ENCODE assay signal across 26 cellular contexts in the genomic region with DNA sequence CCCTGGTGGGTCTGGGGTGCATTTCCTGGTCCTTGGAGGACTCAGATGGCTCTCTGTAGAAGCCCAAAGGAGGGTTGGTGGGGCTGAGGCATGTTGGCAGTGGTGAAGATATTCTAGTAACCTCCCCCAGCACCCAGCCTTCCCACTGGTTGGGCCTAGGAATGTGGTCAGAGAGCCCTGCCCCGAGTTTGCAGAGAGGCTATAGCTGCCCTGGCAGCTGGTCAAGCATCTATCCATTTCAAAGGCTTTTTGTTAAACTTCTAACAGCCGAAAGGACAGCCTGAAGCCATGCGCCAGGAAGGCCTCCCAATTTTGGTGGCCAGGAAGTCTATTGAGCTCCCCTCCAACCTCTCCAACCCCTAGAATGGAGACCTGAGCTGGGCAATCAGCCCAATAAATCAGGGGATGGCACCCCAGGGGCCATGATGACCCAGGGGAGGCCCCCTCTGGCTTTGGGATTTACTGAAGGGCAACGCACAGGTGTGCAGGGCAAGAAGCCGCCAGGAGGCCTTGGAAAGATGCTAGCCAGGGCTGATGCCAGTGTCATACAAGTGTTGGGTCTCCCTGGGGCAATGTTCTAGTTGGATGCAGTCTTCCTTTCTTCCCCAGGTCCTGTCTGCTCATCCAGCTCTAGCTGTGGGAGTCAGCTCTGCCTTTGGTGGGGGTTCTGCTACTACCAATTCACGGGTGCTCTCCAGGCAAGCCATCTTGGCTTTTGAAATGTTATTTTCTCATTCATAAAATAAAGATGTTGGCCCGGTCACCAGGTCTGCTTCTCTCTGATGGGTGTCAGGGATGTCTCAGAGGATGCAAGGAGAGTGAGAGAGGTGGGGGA.
"Had no signal": no experiment of that assay in that cellular context is flagged by ENCODE, and none has a peak within 500 bp of the region (broad histone marks: within the 10 kb centered on the region; RNA-seq: fewer than 3 reads in every experiment).

No MANE protein-coding gene starts in this region.

- H3K4me3 ChIP-seq: adrenal gland, ascending aorta, colonic mucosa, esophagus muscularis mucosa, left lung, testis had no signal

- H3K36me3 Mint-ChIP-seq: mesothelial cell of epicardium; natural killer cell treated with Interleukin-12 subunit alpha and Interleukin-12 subunit beta and Interleukin-15 and Interleukin-18, amount 100 ng/mL, for 72 hours; stimulated activated memory B cell treated with anti-CD40 and anti-IgM and Interleukin-4, amounts not matched to agents 10 μg/mL and 1 μg/mL and 100 μg/mL, for 72 hours; type B pancreatic cell; WTC11 had no signal

- FAIRE-seq: frontal cortex, small intestine had no signal

- H3K36me3 ChIP-seq: adrenal gland, ascending aorta, colonic mucosa, esophagus muscularis mucosa, left lung had no signal

- H3K27ac Mint-ChIP-seq: activated T-cell treated with anti-CD3 and anti-CD28 coated beads, Interleukin-2, amount 50 U/mL, for 72 hours; effector memory CD8-positive, alpha-beta T cell; natural killer cell treated with Interleukin-12 subunit alpha and Interleukin-12 subunit beta and Interleukin-15 and Interleukin-18, amount 100 ng/mL, for 72 hours; stimulated activated memory B cell treated with anti-CD40 and anti-IgM and Interleukin-4, amounts not matched to agents 10 μg/mL and 1 μg/mL and 100 μg/mL, for 72 hours; T-helper 1 cell treated with Interleukin-12 subunit alpha and Interleukin-12 subunit beta and Interleukin-4 antibody, amounts not matched to agents 30 μg/mL and 1 μg/mL, for 36 hours; type B pancreatic cell; WTC11 had no signal

- DNase-seq: activated CD4-positive, alpha-beta T cell treated with anti-CD3 and anti-CD28 coated beads, Interleukin-2, amount 50 U/mL, for 48 hours; activated effector memory CD4-positive, alpha-beta T cell treated with anti-CD3 and anti-CD28 coated beads, Interleukin-2, amount 50 U/mL, for 16 hours; activated naive CD4-positive, alpha-beta T cell treated with anti-CD3 and anti-CD28 coated beads, Interleukin-2, amount 50 U/mL, for 16 hours; activated T-cell treated with anti-CD3 and anti-CD28 coated beads, Interleukin-2, amount 50 U/mL, for 72 hours; adrenal gland; colonic mucosa; dorsolateral prefrontal cortex; effector memory CD8-positive, alpha-beta T cell; hippocampal formation; kidney glomerular epithelial cell; left lung; nucleus accumbens; small intestine; T1000; testis had no signal

- H3K4me1 ChIP-seq: ascending aorta, colonic mucosa, testis had no signal

- H3K9me3 Mint-ChIP-seq: activated T-cell treated with anti-CD3 and anti-CD28 coated beads, Interleukin-2, amount 50 U/mL, for 72 hours; central memory CD8-positive, alpha-beta T cell; effector memory CD8-positive, alpha-beta T cell; mesothelial cell of epicardium; natural killer cell treated with Interleukin-12 subunit alpha and Interleukin-12 subunit beta and Interleukin-15 and Interleukin-18, amount 100 ng/mL, for 72 hours; stimulated activated memory B cell treated with anti-CD40 and anti-IgM and Interleukin-4, amounts not matched to agents 10 μg/mL and 1 μg/mL and 100 μg/mL, for 72 hours; T-helper 1 cell treated with Interleukin-12 subunit alpha and Interleukin-12 subunit beta and Interleukin-4 antibody, amounts not matched to agents 30 μg/mL and 1 μg/mL, for 36 hours; type B pancreatic cell; WTC11 had no signal

- H3K4me3 Mint-ChIP-seq: central memory CD8-positive, alpha-beta T cell; effector memory CD8-positive, alpha-beta T cell; mesothelial cell of epicardium; natural killer cell treated with Interleukin-12 subunit alpha and Interleukin-12 subunit beta and Interleukin-15 and Interleukin-18, amount 100 ng/mL, for 72 hours; stimulated activated memory B cell treated with anti-CD40 and anti-IgM and Interleukin-4, amounts not matched to agents 10 μg/mL and 1 μg/mL and 100 μg/mL, for 72 hours; T-helper 1 cell treated with Interleukin-12 subunit alpha and Interleukin-12 subunit beta and Interleukin-4 antibody, amounts not matched to agents 30 μg/mL and 1 μg/mL, for 36 hours had no signal

- ATAC-seq: activated T-cell treated with anti-CD3 and anti-CD28 coated beads, Interleukin-2, amount 50 U/mL, for 72 hours; effector memory CD8-positive, alpha-beta T cell; left lung; natural killer cell treated with Interleukin-12 subunit alpha and Interleukin-12 subunit beta and Interleukin-15 and Interleukin-18, amount 100 ng/mL, for 72 hours; sciatic nerve; stimulated activated memory B cell treated with anti-CD40 and anti-IgM and Interleukin-4, amounts not matched to agents 10 μg/mL and 1 μg/mL and 100 μg/mL, for 72 hours; WTC11 had no signal

- H3K9me3 ChIP-seq: adrenal gland, ascending aorta, colonic mucosa, esophagus muscularis mucosa, left lung, testis had no signal

- H3K27me3 ChIP-seq: adrenal gland, ascending aorta, colonic mucosa, dorsolateral prefrontal cortex, esophagus muscularis mucosa, left lung, testis had no signal

- H3K4me1 Mint-ChIP-seq: central memory CD8-positive, alpha-beta T cell had no signal

- H3K27ac ChIP-seq: adrenal gland, ascending aorta, colonic mucosa, dorsolateral prefrontal cortex, esophagus muscularis mucosa, left lung, testis had no signal
